In the genomic region with DNA sequence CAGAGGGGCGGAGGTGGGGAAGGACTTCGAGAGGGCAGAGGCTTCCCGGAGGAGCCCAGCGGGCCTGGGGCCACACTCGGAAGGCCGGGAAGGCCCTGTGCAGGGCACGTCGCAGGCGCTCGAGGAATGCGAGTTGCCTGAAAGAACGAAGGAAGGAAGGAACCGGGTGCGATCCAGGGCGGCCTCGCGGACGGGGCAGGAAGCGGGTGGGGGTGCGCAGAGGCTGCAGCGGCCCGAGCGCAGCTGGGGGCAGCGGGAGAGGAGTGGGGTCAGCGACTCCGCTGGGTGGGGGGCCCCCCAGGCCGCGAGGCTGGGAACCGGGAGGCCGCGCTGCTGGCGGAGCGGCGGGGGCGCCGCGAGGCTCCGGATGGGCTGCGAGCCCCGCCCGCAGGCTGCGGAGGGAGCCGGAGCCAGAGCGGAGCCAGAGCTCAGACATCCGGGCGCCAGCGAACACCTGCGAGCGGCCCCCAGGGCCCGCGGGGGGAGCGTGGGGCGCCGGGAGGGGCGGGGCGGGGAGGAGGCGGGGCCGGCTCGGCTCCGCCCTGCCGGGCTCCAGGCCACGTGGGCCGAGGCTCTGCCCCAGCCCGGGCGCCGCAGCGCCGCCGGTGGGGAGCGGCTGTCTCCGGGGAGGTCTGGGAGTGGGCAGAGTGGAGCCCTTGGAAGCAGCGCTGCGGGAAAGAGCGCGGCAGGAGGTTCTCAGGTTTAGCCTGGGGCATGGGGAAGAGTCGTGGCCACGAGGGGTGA, we compare ENCODE assay signal across 1 cellular context.
A peak's percentile ranks its signal among the peaks of the same experiment; 100 is the strongest.
TF ChIP-seq lines count a peak whose summit lies in the region.

No MANE protein-coding gene starts in this region.

TF ChIP-seq in HEK293, 187 proteins besides CTCF, POLR2A, EP300 and RAD21 (continued from another document):
- TF ChIP-seq IKZF3 (tag by site-specific recombination; IDR thresholded peaks at IDR 0.05), result peak; percentile 91
- TF ChIP-seq GLIS1 (tag by site-specific recombination; IDR thresholded peaks at IDR 0.05), result peak; percentile 97
- TF ChIP-seq ZNF423 (tag by site-specific recombination; IDR thresholded peaks at IDR 0.05), result peak; percentile 94
- TF ChIP-seq SCRT1 (tag by site-specific recombination; IDR thresholded peaks at IDR 0.05; ENCODE audit: borderline replicate concordance), result no peak
- TF ChIP-seq ZXDB (tag by site-specific recombination; IDR thresholded peaks at IDR 0.05), result 0 out of 2 replicates have a peak, but pooled peaks have one; percentile 55
- TF ChIP-seq ZNF48 (tag by site-specific recombination; IDR thresholded peaks at IDR 0.05), result no peak
- TF ChIP-seq, protein P1, sequence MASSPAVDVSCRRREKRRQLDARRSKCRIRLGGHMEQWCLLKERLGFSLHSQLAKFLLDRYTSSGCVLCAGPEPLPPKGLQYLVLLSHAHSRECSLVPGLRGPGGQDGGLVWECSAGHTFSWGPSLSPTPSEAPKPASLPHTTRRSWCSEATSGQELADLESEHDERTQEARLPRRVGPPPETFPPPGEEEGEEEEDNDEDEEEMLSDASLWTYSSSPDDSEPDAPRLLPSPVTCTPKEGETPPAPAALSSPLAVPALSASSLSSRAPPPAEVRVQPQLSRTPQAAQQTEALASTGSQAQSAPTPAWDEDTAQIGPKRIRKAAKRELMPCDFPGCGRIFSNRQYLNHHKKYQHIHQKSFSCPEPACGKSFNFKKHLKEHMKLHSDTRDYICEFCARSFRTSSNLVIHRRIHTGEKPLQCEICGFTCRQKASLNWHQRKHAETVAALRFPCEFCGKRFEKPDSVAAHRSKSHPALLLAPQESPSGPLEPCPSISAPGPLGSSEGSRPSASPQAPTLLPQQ (tag by site-specific recombination; IDR thresholded peaks at IDR 0.05), result peak; percentile 45; the same call in 1 of the 2 replicates
- peak; percentile 93 for TF ChIP-seq ZNF610 (tag by site-specific recombination; IDR thresholded peaks at IDR 0.05; ENCODE audit: borderline replicate concordance)
- TF ChIP-seq SP3 (tag by site-specific recombination; IDR thresholded peaks at IDR 0.05), result 0 out of 2 replicates have a peak, but pooled peaks have one; percentile 34
- 0 out of 2 replicates have a peak, but pooled peaks have one; percentile 23 for TF ChIP-seq ZNF76 (tag by site-specific recombination; IDR thresholded peaks at IDR 0.05; ENCODE audit: borderline replicate concordance, low read depth)
- TF ChIP-seq BCL11A (tag by site-specific recombination; IDR thresholded peaks at IDR 0.05; ENCODE audit: low read depth), result no peak
- TF ChIP-seq ZNF341 (tag by site-specific recombination; IDR thresholded peaks at IDR 0.05; ENCODE audit: low read depth), result peak; percentile 78
- TF ChIP-seq, protein P2, sequence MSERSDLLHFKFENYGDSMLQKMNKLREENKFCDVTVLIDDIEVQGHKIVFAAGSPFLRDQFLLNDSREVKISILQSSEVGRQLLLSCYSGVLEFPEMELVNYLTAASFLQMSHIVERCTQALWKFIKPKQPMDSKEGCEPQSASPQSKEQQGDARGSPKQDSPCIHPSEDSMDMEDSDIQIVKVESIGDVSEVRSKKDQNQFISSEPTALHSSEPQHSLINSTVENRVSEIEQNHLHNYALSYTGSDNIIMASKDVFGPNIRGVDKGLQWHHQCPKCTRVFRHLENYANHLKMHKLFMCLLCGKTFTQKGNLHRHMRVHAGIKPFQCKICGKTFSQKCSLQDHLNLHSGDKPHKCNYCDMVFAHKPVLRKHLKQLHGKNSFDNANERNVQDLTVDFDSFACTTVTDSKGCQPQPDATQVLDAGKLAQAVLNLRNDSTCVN (tag by site-specific recombination; optimal IDR thresholded peaks at IDR 0.05), result peak; percentile 45
- TF ChIP-seq, protein P3, sequence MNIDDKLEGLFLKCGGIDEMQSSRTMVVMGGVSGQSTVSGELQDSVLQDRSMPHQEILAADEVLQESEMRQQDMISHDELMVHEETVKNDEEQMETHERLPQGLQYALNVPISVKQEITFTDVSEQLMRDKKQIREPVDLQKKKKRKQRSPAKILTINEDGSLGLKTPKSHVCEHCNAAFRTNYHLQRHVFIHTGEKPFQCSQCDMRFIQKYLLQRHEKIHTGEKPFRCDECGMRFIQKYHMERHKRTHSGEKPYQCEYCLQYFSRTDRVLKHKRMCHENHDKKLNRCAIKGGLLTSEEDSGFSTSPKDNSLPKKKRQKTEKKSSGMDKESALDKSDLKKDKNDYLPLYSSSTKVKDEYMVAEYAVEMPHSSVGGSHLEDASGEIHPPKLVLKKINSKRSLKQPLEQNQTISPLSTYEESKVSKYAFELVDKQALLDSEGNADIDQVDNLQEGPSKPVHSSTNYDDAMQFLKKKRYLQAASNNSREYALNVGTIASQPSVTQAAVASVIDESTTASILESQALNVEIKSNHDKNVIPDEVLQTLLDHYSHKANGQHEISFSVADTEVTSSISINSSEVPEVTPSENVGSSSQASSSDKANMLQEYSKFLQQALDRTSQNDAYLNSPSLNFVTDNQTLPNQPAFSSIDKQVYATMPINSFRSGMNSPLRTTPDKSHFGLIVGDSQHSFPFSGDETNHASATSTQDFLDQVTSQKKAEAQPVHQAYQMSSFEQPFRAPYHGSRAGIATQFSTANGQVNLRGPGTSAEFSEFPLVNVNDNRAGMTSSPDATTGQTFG (tag by site-specific recombination; IDR thresholded peaks at IDR 0.05; ENCODE audit: borderline replicate concordance), result no peak
- no peak for TF ChIP-seq ZNF10 (tag by site-specific recombination; IDR thresholded peaks at IDR 0.05)
- TF ChIP-seq ZNF548 (tag by site-specific recombination; IDR thresholded peaks at IDR 0.05), result no peak
- no peak for TF ChIP-seq GFI1B (tag by site-specific recombination; IDR thresholded peaks at IDR 0.05)
- TF ChIP-seq GLIS2 (tag by site-specific recombination; IDR thresholded peaks at IDR 0.05), result peak; percentile 86
- peak; percentile 70 for TF ChIP-seq ZNF600 (tag by site-specific recombination; IDR thresholded peaks at IDR 0.05)
- TF ChIP-seq, protein P4, sequence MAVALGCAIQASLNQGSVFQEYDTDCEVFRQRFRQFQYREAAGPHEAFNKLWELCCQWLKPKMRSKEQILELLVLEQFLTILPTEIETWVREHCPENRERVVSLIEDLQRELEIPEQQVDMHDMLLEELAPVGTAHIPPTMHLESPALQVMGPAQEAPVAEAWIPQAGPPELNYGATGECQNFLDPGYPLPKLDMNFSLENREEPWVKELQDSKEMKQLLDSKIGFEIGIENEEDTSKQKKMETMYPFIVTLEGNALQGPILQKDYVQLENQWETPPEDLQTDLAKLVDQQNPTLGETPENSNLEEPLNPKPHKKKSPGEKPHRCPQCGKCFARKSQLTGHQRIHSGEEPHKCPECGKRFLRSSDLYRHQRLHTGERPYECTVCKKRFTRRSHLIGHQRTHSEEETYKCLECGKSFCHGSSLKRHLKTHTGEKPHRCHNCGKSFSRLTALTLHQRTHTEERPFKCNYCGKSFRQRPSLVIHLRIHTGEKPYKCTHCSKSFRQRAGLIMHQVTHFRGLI (tag by site-specific recombination; IDR thresholded peaks at IDR 0.05), result no peak
- TF ChIP-seq, protein P5, sequence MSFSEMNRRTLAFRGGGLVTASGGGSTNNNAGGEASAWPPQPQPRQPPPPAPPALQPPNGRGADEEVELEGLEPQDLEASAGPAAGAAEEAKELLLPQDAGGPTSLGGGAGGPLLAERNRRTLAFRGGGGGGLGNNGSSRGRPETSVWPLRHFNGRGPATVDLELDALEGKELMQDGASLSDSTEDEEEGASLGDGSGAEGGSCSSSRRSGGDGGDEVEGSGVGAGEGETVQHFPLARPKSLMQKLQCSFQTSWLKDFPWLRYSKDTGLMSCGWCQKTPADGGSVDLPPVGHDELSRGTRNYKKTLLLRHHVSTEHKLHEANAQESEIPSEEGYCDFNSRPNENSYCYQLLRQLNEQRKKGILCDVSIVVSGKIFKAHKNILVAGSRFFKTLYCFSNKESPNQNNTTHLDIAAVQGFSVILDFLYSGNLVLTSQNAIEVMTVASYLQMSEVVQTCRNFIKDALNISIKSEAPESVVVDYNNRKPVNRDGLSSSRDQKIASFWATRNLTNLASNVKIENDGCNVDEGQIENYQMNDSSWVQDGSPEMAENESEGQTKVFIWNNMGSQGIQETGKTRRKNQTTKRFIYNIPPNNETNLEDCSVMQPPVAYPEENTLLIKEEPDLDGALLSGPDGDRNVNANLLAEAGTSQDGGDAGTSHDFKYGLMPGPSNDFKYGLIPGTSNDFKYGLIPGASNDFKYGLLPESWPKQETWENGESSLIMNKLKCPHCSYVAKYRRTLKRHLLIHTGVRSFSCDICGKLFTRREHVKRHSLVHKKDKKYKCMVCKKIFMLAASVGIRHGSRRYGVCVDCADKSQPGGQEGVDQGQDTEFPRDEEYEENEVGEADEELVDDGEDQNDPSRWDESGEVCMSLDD (tag by site-specific recombination; IDR thresholded peaks at IDR 0.05), result peak; percentile 68
- TF ChIP-seq ZNF324 (tag by site-specific recombination; IDR thresholded peaks at IDR 0.05), result peak; percentile 48; the same call in 1 of the 2 replicates
- TF ChIP-seq ZBTB48 (tag by site-specific recombination; IDR thresholded peaks at IDR 0.05), result peak; percentile 68; the same call in 1 of the 2 replicates
- peak; percentile 52; the same call in 1 of the 2 replicates for TF ChIP-seq ZNF561 (tag by site-specific recombination; IDR thresholded peaks at IDR 0.05; ENCODE audit: borderline replicate concordance)
- TF ChIP-seq ZNF354C (tag by site-specific recombination; IDR thresholded peaks at IDR 0.05; ENCODE audit: borderline replicate concordance, low read depth), result no peak
